Comparison of ENCODE assay signal across 10 cellular contexts in genomic region chr3:41026394-41027177, GRCh38.
DNase-seq lines count a peak whose midpoint lies in the region; ATAC-seq and TF ChIP-seq lines count a peak whose summit lies in the region.
"Had no signal": no experiment of that assay in that cellular context is flagged by ENCODE, and none has a peak within 500 bp of the region (broad histone marks: within the 10 kb centered on the region; RNA-seq: fewer than 3 reads in every experiment).

No MANE protein-coding gene starts in this region.

- no peaks in the 10 kb centered on the region for H3K36me3 ChIP-seq in mucosa of descending colon (ENCODE audit: low read depth)

- no peaks in the 10 kb centered on the region for H3K4me1 ChIP-seq in mucosa of descending colon (ENCODE audit: low read depth)

- TF ChIP-seq CTCF in mucosa of descending colon (IDR thresholded peaks at IDR 0.05): no peak

- intact Hi-C loops in mucosa of descending colon (cut with DNase I, micrococcal nuclease): no loop called here

- no peaks in the 10 kb centered on the region for H3K9me3 ChIP-seq in mucosa of descending colon

- DNase-seq in AG20443 (ENCODE audit: low spot score) (peak; percentile 47), OCI-M2 (lab: John Stamatoyannopoulos, UW; ENCODE audit: unreplicated experiment) (peak; percentile 26), erythroblast (lab: John Stamatoyannopoulos, UW) (peak; percentile 47 to 50), mucosa of descending colon (peak in 1 of 3 donors; percentile 43), activated gamma-delta T cell treated with Interleukin-2 at 50 U/mL for 16 hours (no peak), T-helper 2 cell (no peak)
- DNase-seq in stimulated activated CD8-positive, alpha-beta memory T cell treated with anti-CD3 and anti-CD28 coated beads, Interleukin-4, amount 100 ng/mL, for 48 hours: no peak
- DNase-seq: CD4-positive, CD25-positive, alpha-beta regulatory T cell; Karpas-422 had no signal

- TF ChIP-seq POLR2A in erythroblast (IDR thresholded peaks at IDR 0.05; ENCODE audit: low read length): no peak

- ATAC-seq in mucosa of descending colon (peak; percentile 56), HG03159 (IDR thresholded peaks at IDR 0.05; ENCODE audit: unreplicated experiment) (no peak)

- H3K4me3 ChIP-seq in mucosa of descending colon: no peak overlapping the region

Comparison
In these comparisons a context has a peak if more than half of its experiments do, and no peak if none do; other contexts are left out.
1. DNase-seq: peak in AG20443 (single experiment), OCI-M2 (single experiment) and erythroblast (2 of 2); none in activated gamma-delta T cell treated with Interleukin-2 at 50 U/mL for 16 hours (single experiment), stimulated activated CD8-positive, alpha-beta memory T cell treated with anti-CD3 and anti-CD28 coated beads, Interleukin-4, amount 100 ng/mL, for 48 hours (single experiment) and T-helper 2 cell (0 of 5).